Comparison of ENCODE assay signal across 10 cellular contexts in genomic region chr5:126884269-126884819, GRCh38.
DNase-seq lines count a peak whose midpoint lies in the region; ATAC-seq, FAIRE-seq and TF ChIP-seq lines count a peak whose summit lies in the region.
"Had no signal": no experiment of that assay in that cellular context is flagged by ENCODE, and none has a peak within 500 bp of the region (broad histone marks: within the 10 kb centered on the region; RNA-seq: fewer than 3 reads in every experiment).

No MANE protein-coding gene starts in this region.

- no peak for TF ChIP-seq POLR2A in H1 (IDR thresholded peaks at IDR 0.05; ENCODE audit: control extremely low read depth in 1 of 2, low read depth in 2 of 2, low read length in 2 of 2)

- no peak for ATAC-seq in HG02981 (IDR thresholded peaks at IDR 0.05; ENCODE audit: unreplicated experiment)

- no peaks in the 10 kb centered on the region for H3K36me3 ChIP-seq in H1 (ENCODE audit: control insufficient read depth in 2 of 4, insufficient read depth in 4 of 4, low read length in 3 of 4)

- 0 out of 2 replicates have a peak overlapping the region, but pooled peaks have one; percentile 1 for H2BK20ac ChIP-seq in H1 (ENCODE audit: low read length)

- peaks cover 4% of the 10 kb centered on the region for H3K36me3 Mint-ChIP-seq in nephron (ENCODE audit: low read depth)

- no peak for FAIRE-seq in H1 (lab: Jason Lieb, UNC)

- peaks cover 26% of the 10 kb centered on the region for H3K4me1 Mint-ChIP-seq in nephron

- H4K5ac ChIP-seq in H1 (ENCODE audit: insufficient read length, low read depth, low read length) = no peak overlapping the region

- H3K9me3 Mint-ChIP-seq in nephron = peaks cover 4% of the 10 kb centered on the region
- H3K9me3 Mint-ChIP-seq: activated T-cell treated with anti-CD3 and anti-CD28 coated beads, Interleukin-2, amount 50 U/mL, for 24 hours had no signal

- TF ChIP-seq CTCF in H1 (IDR thresholded peaks at IDR 0.05; ENCODE audit: control extremely low read depth in 1 of 3, insufficient read depth in 1 of 3, low read depth in 1 of 3, low read length in 3 of 3) (no peak), nephron (IDR thresholded peaks at IDR 0.05; ENCODE audit: unreplicated experiment in 3 of 3) (no peak)

- H3K9ac ChIP-seq in H1 (replicated peaks in 1 of 4; ENCODE audit: extremely low read depth in 1 of 4, low read depth in 3 of 4, low read length in 3 of 4) = no peak overlapping the region

- H3K4me3 ChIP-seq in H1 (ENCODE audit: extremely low read depth in 1 of 4, insufficient read depth in 2 of 4, low read depth in 3 of 4, low read length in 4 of 4) = no peak overlapping the region

- no peaks in the 10 kb centered on the region; the same call in 1 of the 2 replicates for H3K23me2 ChIP-seq in H1 (ENCODE audit: low read depth, low read length)

- H2AK5ac ChIP-seq in H1 (ENCODE audit: low read depth, low read length) = no peak overlapping the region

- H3K9me3 ChIP-seq in H1 (ENCODE audit: insufficient read depth in 2 of 2, low read depth in 1 of 2, low read length in 1 of 2) = no peaks in the 10 kb centered on the region

- WGBS in H1 (ENCODE audit: extremely low coverage in 1 of 2, insufficient coverage in 1 of 2, insufficient read length in 1 of 2, insufficient replicate concordance in 2 of 2, low coverage in 1 of 2, low lambda C conversion rate in 2 of 2, missing lambda C conversion rate in 1 of 2), 2 experiments = 85% methylated on average over 5 of the region's 5 CpGs; no CpG with 5 or more reads in 1 of the 2 experiments

- POLR2A ChIA-PET in H1 (lab: Charles Lee; ENCODE audit: partially characterized antibody) = no interaction called here

- no peak for TF ChIP-seq RAD21 in H1 (IDR thresholded peaks at IDR 0.05 in 1 of 2, conservative IDR thresholded peaks at IDR 0.05 in 1 of 2; ENCODE audit: low read depth in 2 of 2, low read length in 2 of 2)

- in situ Hi-C loops in Caki2 (cut with HindIII; ENCODE audit: low pct_unique_long_range_greater_than_20kb, low sequenced_read_pairs) = no loop called here

- CTCF ChIA-PET in H1 (lab: Charles Lee; ENCODE audit: partially characterized antibody) = no interaction called here

- H3K27me3 ChIP-seq in H1 (replicated peaks in 1 of 4; ENCODE audit: control insufficient read depth in 3 of 4, extremely low read depth in 1 of 4, insufficient read depth in 3 of 4, low read length in 3 of 4) = no peaks in the 10 kb centered on the region

- no peak overlapping the region for H3K4me3 Mint-ChIP-seq in nephron
- H3K4me3 Mint-ChIP-seq: activated T-cell treated with anti-CD3 and anti-CD28 coated beads, Interleukin-2, amount 50 U/mL, for 24 hours had no signal

- TF ChIP-seq EP300 in H1 (IDR thresholded peaks at IDR 0.05; ENCODE audit: borderline replicate concordance in 1 of 2, low read depth in 2 of 2, low read length in 2 of 2) = no peak

- peaks cover 2% of the 10 kb centered on the region; the same call in 1 of the 2 replicates for H3K79me1 ChIP-seq in H1 (ENCODE audit: low read depth, low read length)

- H3K27me3 Mint-ChIP-seq in nephron (ENCODE audit: low read depth) = no peaks in the 10 kb centered on the region
- H3K27me3 Mint-ChIP-seq: activated T-cell treated with anti-CD3 and anti-CD28 coated beads, Interleukin-2, amount 50 U/mL, for 24 hours had no signal

- H2BK12ac ChIP-seq in H1 (ENCODE audit: low read depth, low read length) = no peak overlapping the region

- H3K79me2 ChIP-seq in H1 (ENCODE audit: control insufficient read depth in 1 of 2, insufficient read depth in 2 of 2, low read length in 2 of 2) = no peaks in the 10 kb centered on the region

- H3K56ac ChIP-seq in H1 (replicated peaks; ENCODE audit: insufficient read length, low read depth, low read length) = no peak overlapping the region

- H3K18ac ChIP-seq in H1 (ENCODE audit: extremely low read depth, low read length) = no peak overlapping the region

- H3K27ac Mint-ChIP-seq in nephron = peak overlapping the region; percentile 13 to 51 (median 50)
- H3K27ac Mint-ChIP-seq: activated T-cell treated with anti-CD3 and anti-CD28 coated beads, Interleukin-2, amount 50 U/mL, for 24 hours had no signal

- no peak overlapping the region for H4K8ac ChIP-seq in H1 (ENCODE audit: extremely low read depth, insufficient read depth, low read length)

- H3K27ac ChIP-seq in H1 (ENCODE audit: low read depth, low read length) = 0 out of 2 replicates have a peak overlapping the region, but pooled peaks have one; percentile 29

- no peak overlapping the region for H3K4me2 ChIP-seq in H1 (ENCODE audit: insufficient read depth in 1 of 2, low read depth in 2 of 2, low read length in 2 of 2)

- H3K14ac ChIP-seq in H1 (ENCODE audit: insufficient read length) = no peak overlapping the region

- no peaks in the 10 kb centered on the region for H4K20me1 ChIP-seq in H1 (replicated peaks in 1 of 2; ENCODE audit: control insufficient read depth in 1 of 2, insufficient read depth in 2 of 2, low read length in 2 of 2)

- peak overlapping the region; percentile 75; the same call in 1 of the 2 replicates for H2BK15ac ChIP-seq in H1 (ENCODE audit: low read length)

- no peak overlapping the region for H3K23ac ChIP-seq in H1 (ENCODE audit: insufficient read length)

- DNase-seq in Caki2 (ENCODE audit: low read depth) (peak; percentile 84), OCI-M2 (lab: John Stamatoyannopoulos, UW; ENCODE audit: unreplicated experiment) (peak; percentile 6), H1 (ENCODE audit: low read depth in 1 of 2, low spot score in 2 of 2) (no peak), MV-4-11 (lab: John Stamatoyannopoulos, UW) (no peak), CD1c-positive myeloid dendritic cell (ENCODE audit: extremely low spot score) (no peak), DMS153 (lab: John Stamatoyannopoulos, UW) (no peak)
- DNase-seq: activated T-cell treated with anti-CD3 and anti-CD28 coated beads, Interleukin-2, amount 50 U/mL, for 24 hours; stimulated activated CD4-positive, alpha-beta T cell treated with anti-CD3 and anti-CD28 coated beads, Interleukin-4, amount 100 ng/mL, for 1 hour had no signal

- no peak overlapping the region for H2BK5ac ChIP-seq in H1 (ENCODE audit: low read depth, low read length)

- H3K4ac ChIP-seq in H1 (replicated peaks; ENCODE audit: insufficient read length, low read depth, low read length) = no peak overlapping the region

- no peak overlapping the region for H2BK120ac ChIP-seq in H1 (replicated peaks; ENCODE audit: low read depth, low read length)

- 0 out of 7 replicates have a peak, but pooled peaks cover 0 to 2% (median 0%) of the 10 kb centered on the region in 4 experiments for H3K4me1 ChIP-seq in H1 (replicated peaks in 1 of 4; ENCODE audit: control insufficient read depth in 3 of 4, insufficient read depth in 4 of 4, low read length in 3 of 4)

- H4K91ac ChIP-seq in H1 (replicated peaks; ENCODE audit: insufficient read length, low read length) = no peak overlapping the region

- no peak overlapping the region for H2AFZ ChIP-seq in H1 (ENCODE audit: low read length)

TF ChIP-seq in H1, 55 proteins besides CTCF, POLR2A, EP300 and RAD21:
- TF ChIP-seq ATF2 (IDR thresholded peaks at IDR 0.05; ENCODE audit: low read length) = no peak
- no peak for TF ChIP-seq BACH1 (IDR thresholded peaks at IDR 0.05; ENCODE audit: low read length)
- TF ChIP-seq RXRA (IDR thresholded peaks at IDR 0.05; ENCODE audit: insufficient read depth, low read depth, low read length) = no peak
- TF ChIP-seq JUN (IDR thresholded peaks at IDR 0.05; ENCODE audit: low read depth, low read length) = no peak
- TF ChIP-seq, protein P1, sequence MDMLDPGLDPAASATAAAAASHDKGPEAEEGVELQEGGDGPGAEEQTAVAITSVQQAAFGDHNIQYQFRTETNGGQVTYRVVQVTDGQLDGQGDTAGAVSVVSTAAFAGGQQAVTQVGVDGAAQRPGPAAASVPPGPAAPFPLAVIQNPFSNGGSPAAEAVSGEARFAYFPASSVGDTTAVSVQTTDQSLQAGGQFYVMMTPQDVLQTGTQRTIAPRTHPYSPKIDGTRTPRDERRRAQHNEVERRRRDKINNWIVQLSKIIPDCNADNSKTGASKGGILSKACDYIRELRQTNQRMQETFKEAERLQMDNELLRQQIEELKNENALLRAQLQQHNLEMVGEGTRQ (IDR thresholded peaks at IDR 0.05; ENCODE audit: low read length) = no peak
- no peak for TF ChIP-seq HDAC6 (IDR thresholded peaks at IDR 0.05; ENCODE audit: low read depth, low read length)
- no peak for TF ChIP-seq CHD2 (IDR thresholded peaks at IDR 0.05; ENCODE audit: low read length)
- TF ChIP-seq EZH2 (IDR thresholded peaks at IDR 0.05; ENCODE audit: low read depth, low read length, severe bottlenecking) = no peak
- no peak for TF ChIP-seq BRCA1 (IDR thresholded peaks at IDR 0.05; ENCODE audit: low read depth, low read length)
- TF ChIP-seq BCL11A (IDR thresholded peaks at IDR 0.05; ENCODE audit: low read depth in 2 of 2, low read length in 2 of 2) = no peak
- no peak for TF ChIP-seq SRF (IDR thresholded peaks at IDR 0.05; ENCODE audit: low read depth, low read length)
- no peak for TF ChIP-seq MAX (IDR thresholded peaks at IDR 0.05)
- no peak for TF ChIP-seq TBP (IDR thresholded peaks at IDR 0.05; ENCODE audit: low read depth, low read length)
- no peak for TF ChIP-seq MAFK (IDR thresholded peaks at IDR 0.05; ENCODE audit: low read depth, low read length)
- TF ChIP-seq GABPA (IDR thresholded peaks at IDR 0.05; ENCODE audit: borderline replicate concordance, insufficient read depth, low read length) = no peak
- TF ChIP-seq KDM1A (IDR thresholded peaks at IDR 0.05; ENCODE audit: borderline replicate concordance, low read length) = no peak
- TF ChIP-seq SIRT6 (IDR thresholded peaks at IDR 0.05; ENCODE audit: low read length) = no peak

Comparison
In these comparisons a context has a peak if more than half of its experiments do, and no peak if none do; other contexts are left out.
1. DNase-seq: peak in Caki2 (single experiment) and OCI-M2 (single experiment); none in H1 (0 of 2), MV-4-11 (single experiment), CD1c-positive myeloid dendritic cell (single experiment) and DMS153 (single experiment).